In the genomic region with DNA sequence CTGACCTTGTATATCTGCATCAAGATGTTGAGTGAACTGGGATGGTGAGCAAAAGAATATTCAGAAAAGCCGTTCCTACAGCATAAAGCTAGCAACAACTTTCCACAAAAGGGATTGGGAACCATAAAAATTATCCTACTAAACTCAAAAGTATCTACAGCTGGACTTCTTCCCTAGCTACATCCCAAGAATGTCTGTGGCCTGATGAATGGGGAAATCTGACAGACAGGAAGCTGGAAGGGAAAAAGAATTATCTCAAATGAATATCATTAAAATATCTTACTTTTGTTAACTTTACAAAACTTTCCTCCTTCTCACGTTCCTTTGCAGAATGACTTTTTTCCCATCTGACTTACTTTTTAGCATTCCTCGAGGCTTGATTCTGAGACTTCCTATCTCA, we compare ENCODE assay signal across 16 cellular contexts.
DNase-seq lines count a peak whose midpoint lies in the region; ATAC-seq and TF ChIP-seq lines count a peak whose summit lies in the region.
"Had no signal": no experiment of that assay in that cellular context is flagged by ENCODE, and none has a peak within 500 bp of the region (broad histone marks: within the 10 kb centered on the region; RNA-seq: fewer than 3 reads in every experiment).

No MANE protein-coding gene starts in this region.

- H3K4me1 ChIP-seq in upper lobe of right lung = no peaks in the 10 kb centered on the region
- H3K4me1 ChIP-seq: BE2C, Caco-2 had no signal

- no peak for TF ChIP-seq CTCF in upper lobe of right lung (IDR thresholded peaks at IDR 0.05)

- no peaks in the 10 kb centered on the region for H3K36me3 ChIP-seq in SK-N-MC (ENCODE audit: insufficient read depth, low read length)
- no peaks in the 10 kb centered on the region for H3K36me3 ChIP-seq in upper lobe of right lung
- H3K36me3 ChIP-seq: BE2C had no signal

- no peak for ATAC-seq in HG02610 (IDR thresholded peaks at IDR 0.05; ENCODE audit: unreplicated experiment)
- no peak for ATAC-seq in upper lobe of right lung
- ATAC-seq: GM23338 had no signal

- H3K27me3 ChIP-seq in upper lobe of right lung = no peaks in the 10 kb centered on the region
- H3K27me3 ChIP-seq: BE2C had no signal

- H3K4me3 ChIP-seq in SK-N-MC (peak overlapping the region; percentile 66), upper lobe of right lung (no peak overlapping the region)
- H3K4me3 ChIP-seq: GM23338 had no signal

- intact Hi-C loops in upper lobe of right lung (cut with DNase I) = no loop called here

- DNase-seq in AG20443 (ENCODE audit: low spot score) = peak; percentile 29
- peak; percentile 61 for DNase-seq in GM04503 (ENCODE audit: low read depth)
- DNase-seq in SK-N-MC (ENCODE audit: low read depth, low spot score) = no peak
- DNase-seq in HK-2 (ENCODE audit: unreplicated experiment) = no peak
- no peak for DNase-seq in DMS79 treated with DMSO at 0.1 percent for 48 hours (lab: John Stamatoyannopoulos, UW)
- DNase-seq in upper lobe of right lung = no peak
- DNase-seq: 8988T; BE2C; Caco-2; CD4-positive, alpha-beta T cell; EL; HCEC 1CT; KG1 had no signal

- H3K9me3 ChIP-seq in SK-N-MC (ENCODE audit: low read depth, low read length) (no peaks in the 10 kb centered on the region), upper lobe of right lung (no peaks in the 10 kb centered on the region)
- H3K9me3 ChIP-seq: BE2C had no signal

- peak overlapping the region; percentile 88 for H3K27ac ChIP-seq in SK-N-MC
- no peak overlapping the region for H3K27ac ChIP-seq in upper lobe of right lung
- H3K27ac ChIP-seq: C4-2B had no signal

- H3K9ac ChIP-seq in SK-N-MC (ENCODE audit: insufficient read length) = peak overlapping the region; percentile 51

Comparison
In these comparisons a context has a peak if more than half of its experiments do, and no peak if none do; other contexts are left out.
1. DNase-seq: peak in AG20443 (single experiment) and GM04503 (single experiment); none in SK-N-MC (single experiment), HK-2 (single experiment), DMS79 treated with DMSO at 0.1 percent for 48 hours (single experiment) and upper lobe of right lung (single experiment).